ENCODE assay signal across 8 cellular contexts in genomic region chr1:54052470-54052933, GRCh38. TPM values are rescaled to one million over a fixed set of nuclear protein-coding genes. Genes with fewer than 3 reads are reported as not detected.
DNase-seq lines count a peak whose midpoint lies in the region; ATAC-seq and FAIRE-seq lines count a peak whose summit lies in the region.

No MANE protein-coding gene starts in this region.

- peak; percentile 23 for ATAC-seq in HG03175 (IDR thresholded peaks at IDR 0.05; ENCODE audit: unreplicated experiment)

- peak overlapping the region; percentile 87 for H3K4me2 ChIP-seq in BLaER1

- H3K27me3 ChIP-seq in BLaER1 (no peaks in the 10 kb centered on the region; the same call in 1 of the 2 replicates), iPS-15b (ENCODE audit: control insufficient read depth, insufficient read depth, low read length) (no peaks in the 10 kb centered on the region), skeletal muscle tissue (ENCODE audit: control insufficient read depth in 3 of 3, insufficient read depth in 3 of 3, low read length in 3 of 3) (no peaks in the 10 kb centered on the region)

- DNase-seq in GM18507 (ENCODE audit: extremely low spot score, insufficient read length, low read depth) (no peak), RKO (ENCODE audit: low spot score) (peak; percentile 74), astrocyte of the hippocampus (ENCODE audit: low read depth, low spot score) (peak; percentile 85), 8988T (no peak)

- H3K27ac ChIP-seq in BLaER1 (peak overlapping the region; percentile 79), skeletal muscle tissue (ENCODE audit: low read depth, low read length) (peak overlapping the region; percentile 85)

- H4K20me1 ChIP-seq in BLaER1 = peaks cover 38% of the 10 kb centered on the region

- FAIRE-seq in GM18507 (lab: Jason Lieb, UNC) = peak; percentile 66

- H3K4me3 ChIP-seq in BLaER1 (peak overlapping the region; percentile 89), iPS-15b (ENCODE audit: low read depth, low read length) (peak overlapping the region; percentile 75), skeletal muscle tissue (ENCODE audit: low read length in 3 of 3) (peak overlapping the region; percentile 98 to 100 (median 98))

- H3K36me3 ChIP-seq in BLaER1 (peaks cover 20% of the 10 kb centered on the region), iPS-15b (ENCODE audit: control insufficient read depth, insufficient read depth, low read length) (no peaks in the 10 kb centered on the region), skeletal muscle tissue (ENCODE audit: control insufficient read depth in 3 of 3, insufficient read depth in 3 of 3, low read length in 3 of 3) (no peaks in the 10 kb centered on the region)

- peaks cover 40% of the 10 kb centered on the region for H3K4me1 ChIP-seq in BLaER1
- peaks cover 4% of the 10 kb centered on the region for H3K4me1 ChIP-seq in iPS-15b (ENCODE audit: control insufficient read depth, insufficient read depth, low read length)
- H3K4me1 ChIP-seq in skeletal muscle tissue (ENCODE audit: control insufficient read depth in 3 of 3, insufficient read depth in 3 of 3, low read length in 3 of 3) = peaks cover 26 to 40% (median 36%) of the 10 kb centered on the region in 3 donors

- H3K9me3 ChIP-seq in BLaER1 (no peaks in the 10 kb centered on the region), iPS-15b (ENCODE audit: control insufficient read depth, insufficient read depth, low read length) (no peaks in the 10 kb centered on the region), skeletal muscle tissue (ENCODE audit: control insufficient read depth in 3 of 3, low read length in 3 of 3) (no peaks in the 10 kb centered on the region)

- H3K9ac ChIP-seq in BLaER1 = peak overlapping the region; percentile 85
- H3K9ac ChIP-seq in iPS-15b (ENCODE audit: low read depth, low read length) = peak overlapping the region; percentile 67
- H3K9ac ChIP-seq in skeletal muscle tissue (ENCODE audit: low read depth in 1 of 3, low read length in 3 of 3) = peak overlapping the region; percentile 95 to 99 (median 98)

RNA-seq across cellular contexts. Expression of gene TMEM59, which starts 0.5 kb away (rescaled TPM):
- total RNA-seq in skeletal muscle tissue = 81.4 TPM

RNA-seq across cellular contexts. Expression of gene TCEANC2, which starts 0.9 kb away (rescaled TPM):
- total RNA-seq in skeletal muscle tissue = 3.1 TPM

RNA-seq across cellular contexts. Expression of gene LDLRAD1, which starts 34.5 kb away (rescaled TPM):
- total RNA-seq in skeletal muscle tissue = not detected

Comparison
In these comparisons a context has a peak if more than half of its experiments do, and no peak if none do; other contexts are left out.
1. DNase-seq: peak in RKO (single experiment) and astrocyte of the hippocampus (single experiment); none in GM18507 (single experiment) and 8988T (single experiment).
2. Peak in every context shown above with its lines, with median percentiles within 50 percentile points of each other: H3K4me3 ChIP-seq and H3K9ac ChIP-seq.